ENCODE assay signal across 27 cellular contexts in the genomic region with DNA sequence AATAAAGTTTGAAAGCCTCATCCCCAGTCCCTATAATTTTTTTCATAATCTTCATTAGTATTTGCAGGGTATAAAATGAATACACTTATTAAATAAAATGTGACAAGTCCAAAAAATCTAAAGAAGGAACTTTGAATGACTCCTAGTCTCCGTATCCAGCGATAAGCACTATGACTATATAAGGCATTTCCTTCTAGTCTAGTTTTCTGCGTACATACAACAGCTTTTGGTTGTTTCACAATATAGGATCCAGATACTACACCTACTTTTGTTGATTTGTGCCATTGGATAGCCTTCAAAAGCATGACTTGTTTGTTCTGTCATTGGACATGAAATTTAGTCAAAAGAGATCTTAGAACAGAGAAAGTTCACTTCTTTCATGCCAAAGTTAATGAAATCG.
"Had no signal": no experiment of that assay in that cellular context is flagged by ENCODE, and none has a peak within 500 bp of the region (broad histone marks: within the 10 kb centered on the region; RNA-seq: fewer than 3 reads in every experiment).

No MANE protein-coding gene starts in this region.

- H3K36me3 ChIP-seq: colonic mucosa, esophagus muscularis mucosa, gastrocnemius medialis, gastroesophageal sphincter, heart left ventricle, heart right ventricle had no signal

- H3K27ac ChIP-seq: colonic mucosa, coronary artery, dorsolateral prefrontal cortex, epithelial cell of prostate, esophagus muscularis mucosa, esophagus squamous epithelium, foreskin keratinocyte, gastrocnemius medialis, gastroesophageal sphincter, heart left ventricle, heart right ventricle had no signal

- H3K9me3 ChIP-seq: colonic mucosa, esophagus squamous epithelium, gastrocnemius medialis had no signal

- H3K4me1 ChIP-seq: colonic mucosa, esophagus muscularis mucosa, esophagus squamous epithelium, foreskin keratinocyte, gastrocnemius medialis, gastroesophageal sphincter, heart left ventricle, heart right ventricle had no signal

- H3K4me3 ChIP-seq: colonic mucosa, coronary artery, dorsolateral prefrontal cortex, esophagus muscularis mucosa, esophagus squamous epithelium, gastrocnemius medialis, gastroesophageal sphincter, heart left ventricle, heart right ventricle had no signal

- FAIRE-seq: colon, endometrium, endothelial cell of umbilical vein, frontal cortex had no signal

- DNase-seq: colonic mucosa; cortex of kidney; dermis blood vessel endothelial cell; dorsolateral prefrontal cortex; effector CD4-positive, alpha-beta T cell; effector CD8-positive, alpha-beta T cell; effector memory CD4-positive, alpha-beta T cell; effector memory CD8-positive, alpha-beta T cell; erythroblast; esophagus squamous epithelium; foreskin fibroblast; foreskin keratinocyte; foreskin melanocyte; gastrocnemius medialis; glutamatergic neuron; head of caudate nucleus; heart left ventricle; heart right ventricle had no signal

- H3K27me3 ChIP-seq: colonic mucosa, dorsolateral prefrontal cortex, esophagus squamous epithelium, foreskin keratinocyte, gastrocnemius medialis, gastroesophageal sphincter, heart left ventricle had no signal

- ATAC-seq: effector memory CD8-positive, alpha-beta T cell; esophagus mucosa; foreskin keratinocyte; gastrocnemius medialis; gastroesophageal sphincter; heart left ventricle; heart right ventricle had no signal
